30 cellular contexts compared by ENCODE assay signal in the genomic region with DNA sequence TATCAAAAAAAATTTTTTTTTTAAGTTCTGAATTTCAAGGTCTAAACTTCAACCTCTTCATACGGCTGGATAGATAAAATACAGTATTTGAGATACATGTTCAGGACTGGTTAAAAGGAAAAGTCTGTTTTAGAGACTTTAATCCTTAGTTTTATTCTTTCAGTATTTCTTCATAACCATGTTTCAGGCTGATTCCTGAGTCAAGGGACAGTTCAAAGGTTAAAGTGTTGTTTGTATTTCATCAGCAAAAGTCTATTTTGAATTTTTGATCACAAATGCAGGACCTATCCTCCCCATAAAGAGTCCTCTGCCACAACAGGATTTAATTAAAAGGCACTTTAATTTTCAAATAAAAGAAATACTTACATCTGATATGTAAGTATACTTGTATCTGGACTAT.
"Had no signal": no experiment of that assay in that cellular context is flagged by ENCODE, and none has a peak within 500 bp of the region (broad histone marks: within the 10 kb centered on the region; RNA-seq: fewer than 3 reads in every experiment).

No MANE protein-coding gene starts in this region.

- H3K27ac ChIP-seq: adrenal gland, ascending aorta, brain microvascular endothelial cell, coronary artery, lower lobe of right lung, uterus had no signal

- H3K4me3 ChIP-seq: adrenal gland, ascending aorta, coronary artery, lower lobe of right lung, mucosa of descending colon, skin epidermis, uterus had no signal

- FAIRE-seq: endothelial cell of umbilical vein had no signal

- H3K27ac Mint-ChIP-seq: activated CD4-positive, alpha-beta T cell treated with anti-CD3 and anti-CD28 coated beads for 36 hours; natural killer cell treated with Interleukin-12 subunit alpha and Interleukin-12 subunit beta and Interleukin-15 and Interleukin-18, amount 100 ng/mL, for 72 hours; progenitor cell of endocrine pancreas; T-helper 2 cell treated with Interferon-gamma antibody and Interleukin-4, amounts not matched to agents 5 μg/mL and 100 μg/mL, for 36 hours; type B pancreatic cell had no signal

- H3K27me3 Mint-ChIP-seq: activated CD4-positive, alpha-beta T cell treated with anti-CD3 and anti-CD28 coated beads for 36 hours; activated naive CD8-positive, alpha-beta T cell; natural killer cell treated with Interleukin-12 subunit alpha and Interleukin-12 subunit beta and Interleukin-15 and Interleukin-18, amount 100 ng/mL, for 72 hours; progenitor cell of endocrine pancreas; stimulated activated naive CD8-positive, alpha-beta T cell treated with anti-CD3 and anti-CD28 coated beads, Interleukin-15, amount 100 ng/mL, for 72 hours; type B pancreatic cell had no signal

- H3K36me3 Mint-ChIP-seq: activated naive CD8-positive, alpha-beta T cell; natural killer cell treated with Interleukin-12 subunit alpha and Interleukin-12 subunit beta and Interleukin-15 and Interleukin-18, amount 100 ng/mL, for 72 hours had no signal

- H3K9me3 ChIP-seq: adrenal gland, ascending aorta, lower lobe of right lung, mucosa of descending colon, uterus had no signal

- H3K4me1 ChIP-seq: ascending aorta, lower lobe of right lung, uterus had no signal

- DNase-seq: activated CD4-positive, alpha-beta T cell treated with anti-CD3 and anti-CD28 coated beads for 36 hours; activated CD4-positive, alpha-beta T cell treated with anti-CD3 and anti-CD28 coated beads, Interleukin-2, amount 50 U/mL, for 4 hours; activated CD4-positive, CD25-positive, alpha-beta regulatory T cell; activated effector memory CD4-positive, alpha-beta T cell treated with Interleukin-2 at 50 U/mL for 16 hours; activated naive CD4-positive, alpha-beta T cell treated with Interleukin-2 at 50 U/mL for 16 hours; adrenal gland; brain microvascular endothelial cell; foreskin fibroblast; head of caudate nucleus; hippocampal formation; immature natural killer cell; lower lobe of right lung; mucosa of descending colon; stimulated activated CD4-positive, alpha-beta T cell treated with anti-CD3 and anti-CD28 coated beads, Interleukin-4, amount 100 ng/mL, for 24 hours; stimulated activated naive CD8-positive, alpha-beta T cell treated with anti-CD3 and anti-CD28 coated beads, Interleukin-15, amount 100 ng/mL, for 72 hours; substantia nigra; T-helper 1 cell; uterus had no signal

- H3K4me3 Mint-ChIP-seq: activated CD4-positive, alpha-beta T cell treated with anti-CD3 and anti-CD28 coated beads for 36 hours; activated naive CD8-positive, alpha-beta T cell; immature natural killer cell; natural killer cell treated with Interleukin-12 subunit alpha and Interleukin-12 subunit beta and Interleukin-15 and Interleukin-18, amount 100 ng/mL, for 72 hours; stimulated activated effector memory CD8-positive, alpha-beta T cell treated with anti-CD3 and anti-CD28 coated beads, Interleukin-12 subunit alpha, Interleukin-12 subunit beta, amount 100 ng/mL, for 72 hours; stimulated activated naive CD8-positive, alpha-beta T cell treated with anti-CD3 and anti-CD28 coated beads, Interleukin-15, amount 100 ng/mL, for 72 hours; T-helper 2 cell treated with Interferon-gamma antibody and Interleukin-4, amounts not matched to agents 5 μg/mL and 100 μg/mL, for 36 hours; type B pancreatic cell had no signal

- ATAC-seq: activated CD4-positive, alpha-beta T cell treated with anti-CD3 and anti-CD28 coated beads for 36 hours; esophagus mucosa; lower lobe of right lung; mucosa of descending colon; natural killer cell treated with Interleukin-12 subunit alpha and Interleukin-12 subunit beta and Interleukin-15 and Interleukin-18, amount 100 ng/mL, for 72 hours; sciatic nerve; stimulated activated effector memory CD8-positive, alpha-beta T cell treated with anti-CD3 and anti-CD28 coated beads, Interleukin-12 subunit alpha, Interleukin-12 subunit beta, amount 100 ng/mL, for 72 hours; stimulated activated naive CD8-positive, alpha-beta T cell treated with anti-CD3 and anti-CD28 coated beads, Interleukin-15, amount 100 ng/mL, for 72 hours had no signal

- H3K36me3 ChIP-seq: adrenal gland, uterus had no signal

- H3K27me3 ChIP-seq: adrenal gland, ascending aorta, brain microvascular endothelial cell, uterus had no signal

- H3K4me1 Mint-ChIP-seq: activated CD4-positive, alpha-beta T cell treated with anti-CD3 and anti-CD28 coated beads for 36 hours; stimulated activated naive CD8-positive, alpha-beta T cell treated with anti-CD3 and anti-CD28 coated beads, Interleukin-15, amount 100 ng/mL, for 72 hours had no signal

- H3K9me3 Mint-ChIP-seq: immature natural killer cell; natural killer cell treated with Interleukin-12 subunit alpha and Interleukin-12 subunit beta and Interleukin-15 and Interleukin-18, amount 100 ng/mL, for 72 hours; stimulated activated effector memory CD8-positive, alpha-beta T cell treated with anti-CD3 and anti-CD28 coated beads, Interleukin-12 subunit alpha, Interleukin-12 subunit beta, amount 100 ng/mL, for 72 hours; stimulated activated naive CD8-positive, alpha-beta T cell treated with anti-CD3 and anti-CD28 coated beads, Interleukin-15, amount 100 ng/mL, for 72 hours; T-helper 2 cell treated with Interferon-gamma antibody and Interleukin-4, amounts not matched to agents 5 μg/mL and 100 μg/mL, for 36 hours; type B pancreatic cell had no signal
